ENCODE assay signal across 18 cellular contexts in genomic region chr13:50942630-50943311, GRCh38.
"Had no signal": no experiment of that assay in that cellular context is flagged by ENCODE, and none has a peak within 500 bp of the region (broad histone marks: within the 10 kb centered on the region; RNA-seq: fewer than 3 reads in every experiment).

No MANE protein-coding gene starts in this region.

- ATAC-seq: esophagus mucosa, left colon, right cardiac atrium, upper lobe of right lung had no signal

- DNase-seq: activated CD4-positive, alpha-beta T cell treated with anti-CD3 and anti-CD28 coated beads for 1 hour; activated naive CD8-positive, alpha-beta T cell treated with anti-CD3 and anti-CD28 coated beads, Interleukin-2, amount 10 ng/mL, durations not matched to agents 7 days and 5 days; aorta; hypothalamus; left colon; naive B cell; posterior cingulate gyrus; right cardiac atrium; small intestine; stimulated activated naive CD4-positive, alpha-beta T cell treated with Interleukin-2 at 50 U/mL for 16 hours; testis; upper lobe of right lung had no signal

- H3K27me3 Mint-ChIP-seq: activated naive CD8-positive, alpha-beta T cell treated with anti-CD3 and anti-CD28 coated beads, Interleukin-2, amount 10 ng/mL, durations not matched to agents 7 days and 5 days; naive B cell had no signal

- H3K27ac ChIP-seq: neutrophil, testis, upper lobe of right lung had no signal

- H3K4me1 ChIP-seq: testis, upper lobe of right lung had no signal

- H3K4me3 Mint-ChIP-seq: activated naive CD8-positive, alpha-beta T cell treated with anti-CD3 and anti-CD28 coated beads, Interleukin-2, amount 10 ng/mL, durations not matched to agents 7 days and 5 days; activated T-helper 1 cell treated with anti-CD3 and anti-CD28 coated beads, Interleukin-12 subunit alpha, Interleukin-12 subunit beta, Interleukin-2, Interleukin-4 antibody, amounts not matched to agents 30 ng/mL and 10 ng/mL and 1 ng/mL, durations not matched to agents 14 hours and 24 hours and 36 hours; naive B cell had no signal

- H3K27ac Mint-ChIP-seq: activated naive CD8-positive, alpha-beta T cell treated with anti-CD3 and anti-CD28 coated beads, Interleukin-2, amount 10 ng/mL, durations not matched to agents 7 days and 5 days; activated T-helper 1 cell treated with anti-CD3 and anti-CD28 coated beads, Interleukin-12 subunit alpha, Interleukin-12 subunit beta, Interleukin-2, Interleukin-4 antibody, amounts not matched to agents 30 ng/mL and 10 ng/mL and 1 ng/mL, durations not matched to agents 14 hours and 24 hours and 36 hours had no signal

- H3K27me3 ChIP-seq: neutrophil, testis, upper lobe of right lung had no signal

- FAIRE-seq: bronchial epithelial cell, endometrium, small intestine had no signal

- H3K4me3 ChIP-seq: lung, testis, upper lobe of right lung had no signal

- H3K9me3 ChIP-seq: neutrophil, testis, upper lobe of right lung had no signal
